Comparison of ENCODE assay signal across 17 cellular contexts in the genomic region with DNA sequence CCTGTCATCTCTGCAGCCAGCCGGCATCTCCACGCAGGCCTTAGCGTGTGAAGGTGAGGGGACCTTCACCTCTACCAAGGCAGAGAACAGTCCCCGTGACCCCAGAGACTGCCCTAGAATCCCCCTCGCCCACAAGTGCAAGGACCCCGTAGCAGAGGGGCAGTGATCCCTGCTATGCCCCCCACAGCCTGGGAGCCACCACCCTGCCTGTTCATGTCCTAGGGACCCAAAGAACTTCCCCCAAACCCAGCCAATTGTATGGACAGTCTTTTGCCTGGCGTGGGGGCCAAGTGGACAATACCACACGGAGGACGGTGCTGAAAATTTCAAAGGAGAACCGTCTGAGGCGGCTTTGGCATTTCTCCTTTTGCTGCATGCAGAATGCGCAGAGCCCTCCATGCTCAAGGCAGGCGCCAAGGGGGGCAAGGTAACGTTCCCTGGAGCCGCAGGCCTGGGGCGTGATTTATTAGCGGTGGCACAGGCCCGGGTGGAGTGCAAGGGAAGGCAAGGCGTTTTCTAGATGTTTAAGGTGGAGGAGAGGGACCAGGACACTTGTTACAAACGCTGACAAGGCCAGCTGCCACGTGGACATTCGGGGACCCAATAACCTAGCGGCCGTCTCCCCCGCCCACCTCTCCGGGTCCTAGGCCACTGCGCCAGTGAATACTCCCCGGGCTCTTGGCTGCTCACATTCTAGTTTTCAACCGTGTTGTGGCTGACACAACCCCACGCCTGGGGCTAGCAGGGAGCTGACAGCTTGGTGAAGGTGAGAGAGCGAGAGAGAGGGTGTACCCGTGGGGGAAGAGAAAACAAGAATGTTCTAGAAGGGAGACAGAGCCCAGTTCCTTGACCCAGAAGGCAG.
DNase-seq lines count a peak whose midpoint lies in the region; ATAC-seq and TF ChIP-seq lines count a peak whose summit lies in the region.
"Had no signal": no experiment of that assay in that cellular context is flagged by ENCODE, and none has a peak within 500 bp of the region (broad histone marks: within the 10 kb centered on the region; RNA-seq: fewer than 3 reads in every experiment).

No MANE protein-coding gene starts in this region.

- no peak overlapping the region for H3K4me2 ChIP-seq in H9 (ENCODE audit: insufficient read depth, insufficient read length, low read length)
- H3K4me2 ChIP-seq in osteoblast (ENCODE audit: insufficient read depth, low read length): no peak overlapping the region
- H3K4me2 ChIP-seq: A549 had no signal

- no peak overlapping the region for H2BK12ac ChIP-seq in H9 (ENCODE audit: insufficient read length, low read depth, low read length)

- H2AK5ac ChIP-seq in H9 (ENCODE audit: insufficient read length, low read length): no peak overlapping the region

- peaks cover 40 to 46% of the 10 kb centered on the region in 2 experiments for H3K4me1 Mint-ChIP-seq in H9
- peaks cover 19% of the 10 kb centered on the region for H3K4me1 Mint-ChIP-seq in endodermal cell
- peaks cover 0 to 3% (median 0%) of the 10 kb centered on the region in 7 donors for H3K4me1 Mint-ChIP-seq in naive thymus-derived CD4-positive, alpha-beta T cell

- H3K4me1 ChIP-seq in H9 (ENCODE audit: insufficient read depth, low read length) (peaks cover 3% of the 10 kb centered on the region), endodermal cell (ENCODE audit: control insufficient read depth, insufficient read depth, low read length) (no peaks in the 10 kb centered on the region), osteoblast (ENCODE audit: insufficient read depth, low read length) (peaks cover 6% of the 10 kb centered on the region)
- no peaks in the 10 kb centered on the region for H3K4me1 ChIP-seq in naive thymus-derived CD4-positive, alpha-beta T cell (ENCODE audit: control insufficient read depth in 2 of 2, insufficient read depth in 2 of 2, low read length in 2 of 2)
- H3K4me1 ChIP-seq: BE2C had no signal

- no peak overlapping the region for H3T11ph ChIP-seq in H9 (ENCODE audit: low read length)

- H3K4ac ChIP-seq in H9 (ENCODE audit: low read depth, low read length): no peak overlapping the region

- H3K79me2 ChIP-seq in H9 (ENCODE audit: insufficient read depth, low read length): no peaks in the 10 kb centered on the region
- no peaks in the 10 kb centered on the region for H3K79me2 ChIP-seq in osteoblast (ENCODE audit: insufficient read depth, low read length)

- no peaks in the 10 kb centered on the region for H3K9me3 ChIP-seq in H9 (ENCODE audit: control insufficient read depth, low read depth, low read length)
- H3K9me3 ChIP-seq in endodermal cell (ENCODE audit: control insufficient read depth, low read length): no peaks in the 10 kb centered on the region
- no peaks in the 10 kb centered on the region for H3K9me3 ChIP-seq in osteoblast (ENCODE audit: low read depth, low read length)
- no peaks in the 10 kb centered on the region for H3K9me3 ChIP-seq in naive thymus-derived CD4-positive, alpha-beta T cell (ENCODE audit: control insufficient read depth in 2 of 3, low read length in 3 of 3)
- H3K9me3 ChIP-seq: A549, BE2C, Peyer's patch had no signal

- CTCF ChIA-PET in naive thymus-derived CD4-positive, alpha-beta T cell (lab: Charles Lee): no interaction called here

- intact Hi-C loops in naive thymus-derived CD4-positive, alpha-beta T cell (cut with micrococcal nuclease): no loop called here

- no peak overlapping the region for H4K5ac ChIP-seq in H9 (ENCODE audit: insufficient read length, low read depth, low read length)

- H3K23me2 ChIP-seq in H9 (ENCODE audit: insufficient read length, low read depth, low read length, poor library complexity, severe bottlenecking): no peaks in the 10 kb centered on the region

- H3K9me3 Mint-ChIP-seq in H9: no peaks in the 10 kb centered on the region
- no peaks in the 10 kb centered on the region for H3K9me3 Mint-ChIP-seq in endodermal cell
- H3K9me3 Mint-ChIP-seq in naive thymus-derived CD4-positive, alpha-beta T cell: peaks cover 0 to 2% (median 0%) of the 10 kb centered on the region in 11 donors

- H2BK20ac ChIP-seq in H9 (ENCODE audit: low read depth, low read length, poor library complexity, severe bottlenecking): no peak overlapping the region

- H3K4me3 ChIP-seq in endodermal cell (ENCODE audit: low read length) (no peak overlapping the region), osteoblast (ENCODE audit: insufficient read depth, low read length) (no peak overlapping the region)
- H3K4me3 ChIP-seq in naive thymus-derived CD4-positive, alpha-beta T cell (ENCODE audit: low read length): no peak overlapping the region
- H3K4me3 ChIP-seq: A549, Peyer's patch had no signal

- no peaks in the 10 kb centered on the region for H4K20me1 ChIP-seq in H9 (ENCODE audit: control insufficient read depth, insufficient read depth, insufficient read length)
- H4K20me1 ChIP-seq in osteoblast (ENCODE audit: insufficient read depth, low read length): no peaks in the 10 kb centered on the region

- H3K36me3 ChIP-seq in endodermal cell (ENCODE audit: control insufficient read depth, insufficient read depth, low read length) (no peaks in the 10 kb centered on the region), osteoblast (ENCODE audit: insufficient read depth, low read length) (no peaks in the 10 kb centered on the region)
- H3K36me3 ChIP-seq in naive thymus-derived CD4-positive, alpha-beta T cell (ENCODE audit: control insufficient read depth in 2 of 3, insufficient read depth in 3 of 3, low read length in 3 of 3): no peaks in the 10 kb centered on the region
- H3K36me3 ChIP-seq: BE2C, Peyer's patch had no signal

- no peaks in the 10 kb centered on the region for H3K36me3 Mint-ChIP-seq in H9 (ENCODE audit: insufficient read depth in 1 of 3, low read depth in 3 of 3)
- no peaks in the 10 kb centered on the region for H3K36me3 Mint-ChIP-seq in endodermal cell (ENCODE audit: low read depth)
- no peaks in the 10 kb centered on the region for H3K36me3 Mint-ChIP-seq in naive thymus-derived CD4-positive, alpha-beta T cell
- H3K36me3 Mint-ChIP-seq: CD4-positive, CD25-positive, alpha-beta regulatory T cell had no signal

- H3K27me3 ChIP-seq in H9 (ENCODE audit: insufficient read depth, low read length) (no peaks in the 10 kb centered on the region), endodermal cell (ENCODE audit: control insufficient read depth, insufficient read depth, low read length, poor library complexity, severe bottlenecking) (peaks cover 6% of the 10 kb centered on the region), osteoblast (ENCODE audit: insufficient read depth, low read length) (no peaks in the 10 kb centered on the region)
- H3K27me3 ChIP-seq in naive thymus-derived CD4-positive, alpha-beta T cell (ENCODE audit: control insufficient read depth in 2 of 2, insufficient read depth in 2 of 2, low read length in 2 of 2): peaks cover 0 to 8% of the 10 kb centered on the region in 2 donors
- H3K27me3 ChIP-seq: Peyer's patch had no signal

- no peak overlapping the region for H4K8ac ChIP-seq in H9 (replicated peaks; ENCODE audit: insufficient read length, low read depth, low read length)

- H3K4me3 Mint-ChIP-seq in H9 (no peak overlapping the region), endodermal cell (no peak overlapping the region)
- H3K4me3 Mint-ChIP-seq in naive thymus-derived CD4-positive, alpha-beta T cell: no peak overlapping the region
- H3K4me3 Mint-ChIP-seq: CD4-positive, CD25-positive, alpha-beta regulatory T cell had no signal

- ATAC-seq in activated CD4-positive, CD25-positive, alpha-beta regulatory T cell treated with anti-CD3 and anti-CD28 coated beads, Interleukin-2, amount 50 U/mL, for 24 hours: no peak
- no peak for ATAC-seq in GM19467 (IDR thresholded peaks at IDR 0.05; ENCODE audit: unreplicated experiment)
- ATAC-seq in naive thymus-derived CD4-positive, alpha-beta T cell: no peak
- ATAC-seq: A549 had no signal

- H3K79me1 ChIP-seq in H9 (ENCODE audit: insufficient read depth, low read depth, low read length, poor library complexity, severe bottlenecking): no peaks in the 10 kb centered on the region

- no peak overlapping the region for H2BK15ac ChIP-seq in H9 (ENCODE audit: low read depth, low read length)

- no peak overlapping the region for H4K91ac ChIP-seq in H9 (ENCODE audit: insufficient read length, low read depth, low read length)

- H2BK5ac ChIP-seq in H9 (ENCODE audit: insufficient read length, low read length): no peak overlapping the region

- H3K9ac ChIP-seq in H9 (ENCODE audit: extremely low read depth, insufficient read length, low read length): no peak overlapping the region
- no peak overlapping the region for H3K9ac ChIP-seq in endodermal cell (ENCODE audit: extremely low read depth, low read length, poor library complexity, severe bottlenecking)

- H3K27me3 Mint-ChIP-seq in H9 (ENCODE audit: low read depth) (peaks cover 4% of the 10 kb centered on the region), endodermal cell (ENCODE audit: insufficient read depth) (no peaks in the 10 kb centered on the region)
- peaks cover 35 to 68% (median 55%) of the 10 kb centered on the region in 5 donors for H3K27me3 Mint-ChIP-seq in naive thymus-derived CD4-positive, alpha-beta T cell

- no CpG with 5 or more reads among the region's 32 CpGs for WGBS in H9 (ENCODE audit: extremely low coverage, insufficient read length, low lambda C conversion rate)
- WGBS in endodermal cell (ENCODE audit: insufficient coverage in 1 of 2, insufficient read length in 1 of 2), 2 experiments: 91 to 92% methylated on average over 24 to 32 of the region's 32 CpGs

- H2BK120ac ChIP-seq in H9 (ENCODE audit: low read depth, low read length, poor library complexity, severe bottlenecking): no peak overlapping the region

- no peak overlapping the region for H3K18ac ChIP-seq in H9 (ENCODE audit: insufficient read length, low read depth, low read length)

- no peak for TF ChIP-seq CTCF in H9 (conservative IDR thresholded peaks at IDR 0.05)
- no peak for TF ChIP-seq CTCF in endodermal cell (conservative IDR thresholded peaks at IDR 0.05)
- TF ChIP-seq CTCF in osteoblast (IDR thresholded peaks at IDR 0.05; ENCODE audit: extremely low read depth, low read depth, low read length): no peak

- no peak overlapping the region for H2AFZ ChIP-seq in H9 (ENCODE audit: low read length)
- H2AFZ ChIP-seq in osteoblast (ENCODE audit: low read length): no peak overlapping the region

- no peak overlapping the region for H3K27ac ChIP-seq in H9 (ENCODE audit: insufficient read length, low read depth, low read length)
- no peak overlapping the region for H3K27ac ChIP-seq in endodermal cell (ENCODE audit: low read depth, low read length)
- H3K27ac ChIP-seq in osteoblast (ENCODE audit: low read depth, low read length): no peak overlapping the region
- H3K27ac ChIP-seq in naive thymus-derived CD4-positive, alpha-beta T cell (ENCODE audit: low read depth, low read length): no peak overlapping the region
- H3K27ac ChIP-seq: A549, Peyer's patch had no signal

- no peak overlapping the region for H3K56ac ChIP-seq in H9 (ENCODE audit: insufficient read length, low read depth, low read length)

- H3K14ac ChIP-seq in H9 (ENCODE audit: insufficient read depth, low read length): no peak overlapping the region

- POLR2A ChIA-PET in naive thymus-derived CD4-positive, alpha-beta T cell (lab: Charles Lee): no interaction called here

- H3K27ac Mint-ChIP-seq in H9: peak overlapping the region in 2 of 3 experiments; percentile 49 to 88; a peak in 3 of 7 replicates
- no peak overlapping the region for H3K27ac Mint-ChIP-seq in endodermal cell
- no peak overlapping the region for H3K27ac Mint-ChIP-seq in naive thymus-derived CD4-positive, alpha-beta T cell
- H3K27ac Mint-ChIP-seq: CD4-positive, CD25-positive, alpha-beta regulatory T cell had no signal

- DNase-seq in H9 (no peak), endodermal cell (peak; percentile 30), osteoblast (ENCODE audit: insufficient read length, low spot score, missing footprints) (peak; percentile 83), ureter (ENCODE audit: low spot score) (peak; percentile 41)
- DNase-seq in naive thymus-derived CD4-positive, alpha-beta T cell: no peak
- DNase-seq: BE2C; CD4-positive, CD25-positive, alpha-beta regulatory T cell; NCI-H1105 treated with DMSO at 0.1 percent for 48 hours; NCI-H2029 treated with DMSO at 0.1 percent for 48 hours; NCI-H345; NCI-H524; NCI-H774; NK-92 treated with Interleukin-12 subunit alpha and Interleukin-12 subunit beta, amount 100 ng/mL, for 24 hours; Peyer's patch had no signal

- no peak overlapping the region for H3K23ac ChIP-seq in H9 (ENCODE audit: insufficient read length, low read depth, low read length)

Comparison
In these comparisons a context has a peak if more than half of its experiments do, and no peak if none do; other contexts are left out.
1. DNase-seq: peak in endodermal cell (single experiment), osteoblast (single experiment) and ureter (single experiment); none in H9 (single experiment) and naive thymus-derived CD4-positive, alpha-beta T cell (0 of 9).
2. H3K27ac Mint-ChIP-seq: peak in H9 (2 of 3); none in endodermal cell (single experiment) and naive thymus-derived CD4-positive, alpha-beta T cell (0 of 9).